24 cellular contexts compared by ENCODE assay signal in genomic region chr14:96094656-96095055, GRCh38.
"Had no signal": no experiment of that assay in that cellular context is flagged by ENCODE, and none has a peak within 500 bp of the region (broad histone marks: within the 10 kb centered on the region; RNA-seq: fewer than 3 reads in every experiment).

No MANE protein-coding gene starts in this region.

- H3K27ac ChIP-seq: gastrocnemius medialis, parathyroid adenoma had no signal

- DNase-seq: activated CD4-positive, alpha-beta T cell treated with anti-CD3 and anti-CD28 coated beads for 36 hours; activated CD4-positive, CD25-positive, alpha-beta regulatory T cell; activated CD8-positive, alpha-beta memory T cell treated with anti-CD3 and anti-CD28 coated beads, Interleukin-2, amount 10 ng/mL, durations not matched to agents 7 days and 5 days; activated CD8-positive, alpha-beta T cell treated with anti-CD3 and anti-CD28 coated beads, Interleukin-2, amount 10 ng/mL, durations not matched to agents 7 days and 5 days; activated gamma-delta T cell treated with Interleukin-2 at 50 U/mL for 16 hours; activated T-cell treated with anti-CD3 and anti-CD28 coated beads for 4 hours; anterior cingulate cortex; dorsolateral prefrontal cortex; effector memory CD4-positive, alpha-beta T cell; erythroblast; gastrocnemius medialis; islet precursor cell; left cardiac atrium; mammary epithelial cell; midbrain; naive thymus-derived CD4-positive, alpha-beta T cell; nucleus accumbens; right cardiac atrium; stimulated activated CD4-positive, alpha-beta T cell treated with anti-CD3 and anti-CD28 coated beads, Interleukin-2, amount 100 ng/mL, for 48 hours; stimulated activated naive CD4-positive, alpha-beta T cell treated with Interleukin-2 at 50 U/mL for 16 hours; T-helper 1 cell; transverse colon had no signal

- H3K4me3 ChIP-seq: dorsolateral prefrontal cortex, gastrocnemius medialis, hepatocyte, transverse colon had no signal

- H3K4me1 ChIP-seq: parathyroid adenoma had no signal

- ATAC-seq: activated CD4-positive, alpha-beta T cell treated with anti-CD3 and anti-CD28 coated beads for 36 hours; activated CD8-positive, alpha-beta memory T cell treated with anti-CD3 and anti-CD28 coated beads, Interleukin-2, amount 10 ng/mL, durations not matched to agents 7 days and 5 days; activated CD8-positive, alpha-beta T cell treated with anti-CD3 and anti-CD28 coated beads, Interleukin-2, amount 10 ng/mL, durations not matched to agents 7 days and 5 days; gastrocnemius medialis; left cardiac atrium; naive thymus-derived CD4-positive, alpha-beta T cell; right cardiac atrium had no signal

- H3K79me2 ChIP-seq: hepatocyte, parathyroid adenoma had no signal

- H3K9me3 ChIP-seq: gastrocnemius medialis, transverse colon had no signal

- H3K27me3 ChIP-seq: dorsolateral prefrontal cortex, gastrocnemius medialis, hepatocyte, transverse colon had no signal

- H2AFZ ChIP-seq: hepatocyte, parathyroid adenoma had no signal

- H3K36me3 ChIP-seq: gastrocnemius medialis, transverse colon had no signal
